Comparison of ENCODE assay signal across 8 cellular contexts in genomic region chr14:57854571-57854970, GRCh38. TPM values are rescaled to one million over a fixed set of nuclear protein-coding genes. Genes with fewer than 3 reads are reported as not detected.
"Had no signal": no experiment of that assay in that cellular context is flagged by ENCODE, and none has a peak within 500 bp of the region (broad histone marks: within the 10 kb centered on the region; RNA-seq: fewer than 3 reads in every experiment).

No MANE protein-coding gene starts in this region.

- H3K27ac ChIP-seq: HL-60 had no signal

- DNase-seq: HFFc6, IMR-90 had no signal

- H3K4me2 ChIP-seq: GM23338 had no signal

- H3K4me1 Mint-ChIP-seq: GM23338 had no signal

- H3K27ac Mint-ChIP-seq: GM23338, HFFc6 had no signal

- H3K4me3 ChIP-seq: GM23338, HAP-1, K562 had no signal

- H3K4me1 ChIP-seq: HAP-1 had no signal

- H3K36me3 ChIP-seq: HAP-1 had no signal

- FAIRE-seq: H1, H54, K562 had no signal

- H3K9me3 Mint-ChIP-seq: GM23338 had no signal

- H3K9me3 ChIP-seq: HAP-1 had no signal

- H3K4me3 Mint-ChIP-seq: GM23338, HFFc6 had no signal

- H2AFZ ChIP-seq: GM23338 had no signal

RNA-seq across cellular contexts. Expression of gene SLC35F4, which starts 11.3 kb away (rescaled TPM):
- total RNA-seq: GM23338, H1, HFFc6, IMR-90, K562 had no signal
- polyA plus RNA-seq: H1, IMR-90 had no signal
